Comparison of ENCODE assay signal across 8 cellular contexts in the genomic region with DNA sequence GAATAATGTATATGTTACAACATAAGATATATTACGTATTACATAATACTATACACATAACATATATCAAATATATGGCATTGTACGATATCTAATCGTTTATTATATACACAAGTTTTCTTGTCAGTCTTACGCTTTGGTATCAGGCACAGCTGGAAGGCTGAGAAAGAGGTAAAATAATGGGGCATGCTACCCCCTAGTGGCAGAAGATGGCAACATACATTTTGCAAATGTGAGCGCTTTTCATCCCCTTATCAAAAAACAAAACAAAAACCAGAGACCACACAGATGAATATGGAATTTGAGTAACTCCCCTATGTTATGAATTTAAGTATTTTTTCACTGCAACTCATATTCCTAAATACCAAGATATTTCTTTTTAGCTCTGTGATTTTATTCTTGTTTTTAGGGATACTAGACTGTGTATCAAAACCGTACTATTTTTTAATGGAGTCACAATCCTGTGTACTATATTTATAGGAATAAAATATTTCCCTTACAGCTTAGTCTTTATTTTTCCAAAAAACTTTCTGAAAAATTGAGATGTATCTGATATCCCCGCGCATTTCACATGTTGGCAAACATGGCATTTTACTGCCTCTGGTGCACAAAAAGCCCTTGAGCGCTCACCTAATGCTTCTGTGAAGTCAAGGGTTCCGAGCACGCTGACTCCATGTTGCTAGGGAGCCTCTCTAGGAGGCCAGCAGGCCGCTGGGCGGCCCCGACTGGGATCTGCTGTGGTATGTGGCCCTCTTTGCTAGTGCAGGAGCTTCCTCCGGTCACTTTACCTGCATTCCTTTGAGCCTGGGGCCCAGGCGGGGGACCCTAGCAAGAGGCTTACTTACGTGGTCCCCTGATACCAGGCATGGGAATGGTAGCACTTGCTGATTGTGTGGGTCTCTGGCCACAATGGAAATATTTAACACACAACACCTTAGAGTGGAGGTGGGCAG.
DNase-seq lines count a peak whose midpoint lies in the region; ATAC-seq and TF ChIP-seq lines count a peak whose summit lies in the region.

No MANE protein-coding gene starts in this region.

- H2AFZ ChIP-seq in parathyroid adenoma: no peak overlapping the region

- no peaks in the 10 kb centered on the region for H3K27me3 ChIP-seq in parathyroid adenoma (ENCODE audit: control insufficient read depth, insufficient read depth, low read length)

- peaks cover 0 to 5% of the 10 kb centered on the region in 2 donors for H3K4me1 Mint-ChIP-seq in natural killer cell
- H3K4me1 Mint-ChIP-seq in natural killer cell treated with Interleukin-12 subunit alpha and Interleukin-12 subunit beta and Interleukin-15 and Interleukin-18, amount 100 ng/mL, for 72 hours (ENCODE audit: low read depth in 2 of 2): peaks cover 0 to under 1% of the 10 kb centered on the region in 2 donors

- no peaks in the 10 kb centered on the region for H3K36me3 ChIP-seq in parathyroid adenoma (ENCODE audit: control insufficient read depth, insufficient read depth, low read length)

- no peaks in the 10 kb centered on the region for H3K4me1 ChIP-seq in parathyroid adenoma

- no peak overlapping the region for H3K4me2 ChIP-seq in parathyroid adenoma (ENCODE audit: low read length)

- H3K27me3 Mint-ChIP-seq in natural killer cell (ENCODE audit: low read depth in 2 of 2): peaks cover 24 to 35% of the 10 kb centered on the region in 2 donors
- H3K27me3 Mint-ChIP-seq in natural killer cell treated with Interleukin-12 subunit alpha and Interleukin-12 subunit beta and Interleukin-15 and Interleukin-18, amount 100 ng/mL, for 72 hours: peaks cover 30 to 61% of the 10 kb centered on the region in 2 donors

- peak in 2 of 3 donors; percentile 66 to 68 for ATAC-seq in natural killer cell
- no peak for ATAC-seq in natural killer cell treated with Interleukin-12 subunit alpha and Interleukin-12 subunit beta and Interleukin-15 and Interleukin-18, amount 100 ng/mL, for 72 hours
- ATAC-seq in HG02852 (IDR thresholded peaks at IDR 0.05; ENCODE audit: unreplicated experiment): peak; percentile 39
- no peak for ATAC-seq in GM18505 (IDR thresholded peaks at IDR 0.05; ENCODE audit: unreplicated experiment)

- TF ChIP-seq CTCF in natural killer cell (IDR thresholded peaks at IDR 0.05): peak; percentile 66
- TF ChIP-seq CTCF in parathyroid adenoma (IDR thresholded peaks at IDR 0.05): peak; percentile 77

- no peak overlapping the region for H3K27ac Mint-ChIP-seq in natural killer cell
- no peak overlapping the region for H3K27ac Mint-ChIP-seq in natural killer cell treated with Interleukin-12 subunit alpha and Interleukin-12 subunit beta and Interleukin-15 and Interleukin-18, amount 100 ng/mL, for 72 hours

- H3K9ac ChIP-seq in parathyroid adenoma: no peak overlapping the region

- no peak overlapping the region for H3K27ac ChIP-seq in parathyroid adenoma

- no peaks in the 10 kb centered on the region for H3K79me2 ChIP-seq in parathyroid adenoma

- intact Hi-C loops in natural killer cell (cut with micrococcal nuclease): no loop called here

- H3K4me3 Mint-ChIP-seq in natural killer cell: no peak overlapping the region
- no peak overlapping the region for H3K4me3 Mint-ChIP-seq in natural killer cell treated with Interleukin-12 subunit alpha and Interleukin-12 subunit beta and Interleukin-15 and Interleukin-18, amount 100 ng/mL, for 72 hours

- DNase-seq in natural killer cell (no peak), NCI-H460 (ENCODE audit: extremely low read depth, low read depth) (peak; percentile 47), foreskin melanocyte (peak; percentile 61)
- no peak for DNase-seq in natural killer cell treated with Interleukin-12 subunit alpha and Interleukin-12 subunit beta and Interleukin-15 and Interleukin-18, amount 100 ng/mL, for 72 hours (ENCODE audit: low spot score)
- peak; percentile 60 for DNase-seq in activated CD8-positive, alpha-beta memory T cell treated with anti-CD3 and anti-CD28 coated beads, Interleukin-2, amount 50 U/mL, for 48 hours

- no peak for TF ChIP-seq POLR2A in GM18505 (IDR thresholded peaks at IDR 0.05; ENCODE audit: borderline replicate concordance, extremely low read depth, insufficient read depth, insufficient read length)

- no peaks in the 10 kb centered on the region for H3K9me3 Mint-ChIP-seq in natural killer cell
- H3K9me3 Mint-ChIP-seq in natural killer cell treated with Interleukin-12 subunit alpha and Interleukin-12 subunit beta and Interleukin-15 and Interleukin-18, amount 100 ng/mL, for 72 hours: no peaks in the 10 kb centered on the region

- H3K9me3 ChIP-seq in parathyroid adenoma (ENCODE audit: control insufficient read depth, low read length): no peaks in the 10 kb centered on the region

- H3K4me3 ChIP-seq in parathyroid adenoma (ENCODE audit: low read depth, low read length): no peak overlapping the region

- H3K36me3 Mint-ChIP-seq in natural killer cell: no peaks in the 10 kb centered on the region
- H3K36me3 Mint-ChIP-seq in natural killer cell treated with Interleukin-12 subunit alpha and Interleukin-12 subunit beta and Interleukin-15 and Interleukin-18, amount 100 ng/mL, for 72 hours: no peaks in the 10 kb centered on the region

Comparison
In these comparisons a context has a peak if more than half of its experiments do, and no peak if none do; other contexts are left out.
1. ATAC-seq: peak in natural killer cell (2 of 3) and HG02852 (single experiment); none in natural killer cell treated with Interleukin-12 subunit alpha and Interleukin-12 subunit beta and Interleukin-15 and Interleukin-18, amount 100 ng/mL, for 72 hours (0 of 2) and GM18505 (single experiment).
2. DNase-seq: peak in NCI-H460 (single experiment), activated CD8-positive, alpha-beta memory T cell treated with anti-CD3 and anti-CD28 coated beads, Interleukin-2, amount 50 U/mL, for 48 hours (single experiment) and foreskin melanocyte (single experiment); none in natural killer cell (single experiment) and natural killer cell treated with Interleukin-12 subunit alpha and Interleukin-12 subunit beta and Interleukin-15 and Interleukin-18, amount 100 ng/mL, for 72 hours (single experiment).